9 cellular contexts compared by ENCODE assay signal in genomic region chr2:63777816-63778215, GRCh38.
"Had no signal": no experiment of that assay in that cellular context is flagged by ENCODE, and none has a peak within 500 bp of the region (broad histone marks: within the 10 kb centered on the region; RNA-seq: fewer than 3 reads in every experiment).

No MANE protein-coding gene starts in this region.

- H3K9me3 Mint-ChIP-seq: HFFc6 had no signal

- H3K4me3 Mint-ChIP-seq: HFFc6, IgD-negative memory B cell had no signal

- H3K36me3 Mint-ChIP-seq: IgD-negative memory B cell had no signal

- H3K27ac Mint-ChIP-seq: HFFc6, IgD-negative memory B cell had no signal

- H3K9ac ChIP-seq: GM23248 had no signal

- H3K36me3 ChIP-seq: HAP-1 had no signal

- DNase-seq: GM23248, GOT3, H7, HFFc6 had no signal

- H2AFZ ChIP-seq: GM23248 had no signal

- H3K4me3 ChIP-seq: GM23248, HAP-1 had no signal

- ATAC-seq: HCT116, HepG2 had no signal

- H3K9me3 ChIP-seq: HAP-1 had no signal

- FAIRE-seq: HepG2 had no signal

- H3K27ac ChIP-seq: GM23248, HL-60 had no signal

- H3K4me1 ChIP-seq: HAP-1 had no signal
